Comparison of ENCODE assay signal across 27 cellular contexts in genomic region chr6:3958255-3958654, GRCh38.
"Had no signal": no experiment of that assay in that cellular context is flagged by ENCODE, and none has a peak within 500 bp of the region (broad histone marks: within the 10 kb centered on the region; RNA-seq: fewer than 3 reads in every experiment).

No MANE protein-coding gene starts in this region.

- H3K4me1 ChIP-seq: pancreas, prostate gland, sigmoid colon, tibial nerve, uterus had no signal

- H3K4me3 Mint-ChIP-seq: memory B cell; naive thymus-derived CD8-positive, alpha-beta T cell; nephron; stimulated activated memory B cell treated with anti-CD40 and anti-IgM and Interleukin-4, amounts not matched to agents 10 μg/mL and 1 μg/mL and 100 μg/mL, for 72 hours; stimulated activated naive CD8-positive, alpha-beta T cell treated with anti-CD3 and anti-CD28 coated beads, Interleukin-15, amount 100 ng/mL, for 72 hours; type B pancreatic cell had no signal

- H2AFZ ChIP-seq: hepatocyte had no signal

- H3K9me3 ChIP-seq: heart right ventricle, left ventricle myocardium inferior, pancreas, prostate gland, sigmoid colon, tibial nerve, uterus had no signal

- H3K36me3 Mint-ChIP-seq: stimulated activated memory B cell treated with anti-CD40 and anti-IgM and Interleukin-4, amounts not matched to agents 10 μg/mL and 1 μg/mL and 100 μg/mL, for 72 hours; type B pancreatic cell had no signal

- H3K27ac Mint-ChIP-seq: memory B cell; naive thymus-derived CD8-positive, alpha-beta T cell; nephron; stimulated activated memory B cell treated with anti-CD40 and anti-IgM and Interleukin-4, amounts not matched to agents 10 μg/mL and 1 μg/mL and 100 μg/mL, for 72 hours; stimulated activated naive CD8-positive, alpha-beta T cell treated with anti-CD3 and anti-CD28 coated beads, Interleukin-15, amount 100 ng/mL, for 72 hours; type B pancreatic cell had no signal

- H3K36me3 ChIP-seq: heart right ventricle, left ventricle myocardium inferior, pancreas, prostate gland, sigmoid colon, tibial nerve, uterus had no signal

- ATAC-seq: heart right ventricle; naive thymus-derived CD8-positive, alpha-beta T cell; pancreas; right cardiac atrium; stimulated activated memory B cell treated with anti-CD40 and anti-IgM and Interleukin-4, amounts not matched to agents 10 μg/mL and 1 μg/mL and 100 μg/mL, for 72 hours; stimulated activated naive CD8-positive, alpha-beta T cell treated with anti-CD3 and anti-CD28 coated beads, Interleukin-15, amount 100 ng/mL, for 72 hours had no signal

- DNase-seq: heart right ventricle; islet precursor cell; left ventricle myocardium inferior; naive thymus-derived CD8-positive, alpha-beta T cell; nucleus accumbens; pancreas; posterior cingulate gyrus; retina; right cardiac atrium; sigmoid colon; small intestine; stimulated activated CD4-positive, alpha-beta T cell treated with anti-CD3 and anti-CD28 coated beads, Interleukin-1b, Interleukin-23, amount 100 ng/mL, for 48 hours; stimulated activated CD4-positive, alpha-beta T cell treated with anti-CD3 and anti-CD28 coated beads, Interleukin-2, amount 100 ng/mL, for 48 hours; stimulated activated CD4-positive, alpha-beta T cell treated with anti-CD3 and anti-CD28 coated beads, Interleukin-4, amount 100 ng/mL, for 4 hours; stimulated activated CD8-positive, alpha-beta memory T cell treated with anti-CD3 and anti-CD28 coated beads, Interleukin-4, amount 100 ng/mL, for 48 hours; stimulated activated naive CD4-positive, alpha-beta T cell treated with Interleukin-2 at 50 U/mL for 16 hours; stimulated activated naive CD8-positive, alpha-beta T cell treated with anti-CD3 and anti-CD28 coated beads, Interleukin-15, amount 100 ng/mL, for 72 hours; substantia nigra; uterus had no signal

- H3K9me3 Mint-ChIP-seq: type B pancreatic cell had no signal

- H3K79me2 ChIP-seq: hepatocyte had no signal

- H3K27me3 ChIP-seq: heart right ventricle, hepatocyte, pancreas, sigmoid colon, tibial nerve, uterus had no signal

- H3K4me3 ChIP-seq: heart right ventricle, hepatocyte, left ventricle myocardium inferior, lung, pancreas, prostate gland, sigmoid colon, tibial nerve, uterus had no signal

- H3K27ac ChIP-seq: heart right ventricle, hepatocyte, left ventricle myocardium inferior, pancreas, prostate gland, sigmoid colon, tibial nerve, uterus had no signal

- H3K4me2 ChIP-seq: hepatocyte had no signal

- H3K27me3 Mint-ChIP-seq: type B pancreatic cell had no signal

- H3K4me1 Mint-ChIP-seq: memory B cell; naive thymus-derived CD8-positive, alpha-beta T cell; stimulated activated memory B cell treated with anti-CD40 and anti-IgM and Interleukin-4, amounts not matched to agents 10 μg/mL and 1 μg/mL and 100 μg/mL, for 72 hours; stimulated activated naive CD8-positive, alpha-beta T cell treated with anti-CD3 and anti-CD28 coated beads, Interleukin-15, amount 100 ng/mL, for 72 hours had no signal

- FAIRE-seq: pancreas, small intestine had no signal
